ENCODE assay signal across 9 cellular contexts in genomic region chr14:25006961-25007795, GRCh38. TPM values are rescaled to one million over a fixed set of nuclear protein-coding genes. Genes with fewer than 3 reads are reported as not detected.
DNase-seq lines count a peak whose midpoint lies in the region; ATAC-seq and TF ChIP-seq lines count a peak whose summit lies in the region.
"Had no signal": no experiment of that assay in that cellular context is flagged by ENCODE, and none has a peak within 500 bp of the region (broad histone marks: within the 10 kb centered on the region; RNA-seq: fewer than 3 reads in every experiment).

No MANE protein-coding gene starts in this region.

- H3K36me3 ChIP-seq in A673 (ENCODE audit: insufficient read depth, low read length, poor library complexity, severe bottlenecking) (no peaks in the 10 kb centered on the region), SJCRH30 (no peaks in the 10 kb centered on the region)

- H3K27ac ChIP-seq in A673 (ENCODE audit: low read depth, low read length, poor library complexity, severe bottlenecking) = no peak overlapping the region
- no peak overlapping the region for H3K27ac ChIP-seq in SJCRH30

- H3K9me3 ChIP-seq in A673 (ENCODE audit: low read depth, low read length, poor library complexity, severe bottlenecking) = no peaks in the 10 kb centered on the region
- no peaks in the 10 kb centered on the region for H3K9me3 ChIP-seq in SJCRH30 (replicated peaks)

- ATAC-seq in GM19463 (IDR thresholded peaks at IDR 0.05; ENCODE audit: unreplicated experiment) = peak; percentile 64

- H3K27me3 ChIP-seq in A673 (replicated peaks; ENCODE audit: insufficient read depth, low read depth, low read length, poor library complexity) (no peaks in the 10 kb centered on the region), SJCRH30 (no peaks in the 10 kb centered on the region)

- H3K36me3 Mint-ChIP-seq in activated naive CD8-positive, alpha-beta T cell treated with anti-CD3 and anti-CD28 coated beads for 36 hours = no peaks in the 10 kb centered on the region

- no peaks in the 10 kb centered on the region for H3K27me3 Mint-ChIP-seq in activated naive CD8-positive, alpha-beta T cell treated with anti-CD3 and anti-CD28 coated beads for 36 hours

- no TSS peak for BruUV-seq in A673 (replicated peaks; lab: Mats Ljungman, UMichigan)

- intact Hi-C loops in A673 (cut with micrococcal nuclease; ENCODE audit: unreplicated experiment) = no loop called here

- in situ Hi-C loops in G401 (cut with HindIII; ENCODE audit: low sequenced_read_pairs) = no loop called here

- H3K9me3 Mint-ChIP-seq in activated naive CD8-positive, alpha-beta T cell treated with anti-CD3 and anti-CD28 coated beads for 36 hours = no peaks in the 10 kb centered on the region

- POLR2A ChIA-PET in A673 (lab: Charles Lee; ENCODE audit: low non-redundant PET) = no interaction called here

- H3K4me1 ChIP-seq in A673 (ENCODE audit: insufficient read depth, low read length, poor library complexity, severe bottlenecking) (peaks cover 16% of the 10 kb centered on the region), SJCRH30 (0 out of 2 replicates have a peak, but pooled peaks cover 2% of the 10 kb centered on the region)

- H3K4me3 ChIP-seq in A673 (ENCODE audit: low read depth, low read length, poor library complexity, severe bottlenecking) = no peak overlapping the region
- H3K4me3 ChIP-seq in SJCRH30 = no peak overlapping the region

- no peak overlapping the region for H3K4me3 Mint-ChIP-seq in activated naive CD8-positive, alpha-beta T cell treated with anti-CD3 and anti-CD28 coated beads for 36 hours

- H3K27ac Mint-ChIP-seq in activated naive CD8-positive, alpha-beta T cell treated with anti-CD3 and anti-CD28 coated beads for 36 hours = no peak overlapping the region

- no peaks in the 10 kb centered on the region for H3K4me1 Mint-ChIP-seq in activated naive CD8-positive, alpha-beta T cell treated with anti-CD3 and anti-CD28 coated beads for 36 hours

- DNase-seq in A673 (ENCODE audit: low spot score) (peak; percentile 67), SW 1271 (lab: John Stamatoyannopoulos, UW) (peak; percentile 80 to 92), hepatic stellate cell (ENCODE audit: low spot score) (peak; percentile 44), SJCRH30 (no peak), G401 (ENCODE audit: low spot score) (no peak)
- no peak for DNase-seq in central memory CD4-positive, alpha-beta T cell
- no peak for DNase-seq in activated naive CD8-positive, alpha-beta T cell treated with anti-CD3 and anti-CD28 coated beads for 36 hours
- DNase-seq: NCI-H1930 had no signal

- no peak for TF ChIP-seq CTCF in A673 (conservative IDR thresholded peaks at IDR 0.05; ENCODE audit: low read depth, low read length)

- CTCF ChIA-PET in A673 (lab: Charles Lee) = interaction anchor here (0.5 kb wide), 1 partner anchor 31 kb away, joined by 3 read pairs; no protein-coding TSS in a partner anchor

RNA-seq across cellular contexts. Expression of gene STXBP6, which starts 42.8 kb away (rescaled TPM):
- total RNA-seq in A673 (2021) = 5.3 and 6.2 TPM in 2 replicates
- 2.4 and 2.9 TPM in 2 replicates for total RNA-seq in SJCRH30 (2014; rRNA removed; shearing (Covaris generic))
- total RNA-seq in G401 (2014; rRNA removed; shearing (Covaris generic)) = 2.1 TPM in 1 of 2 replicates, not detected in the other
- not detected for total RNA-seq in activated naive CD8-positive, alpha-beta T cell treated with anti-CD3 and anti-CD28 coated beads for 36 hours

Comparison
In these comparisons a context has a peak if more than half of its experiments do, and no peak if none do; other contexts are left out.
1. DNase-seq: peak in A673 (single experiment), SW 1271 (2 of 2) and hepatic stellate cell (single experiment); none in central memory CD4-positive, alpha-beta T cell (single experiment), SJCRH30 (0 of 2), G401 (single experiment) and activated naive CD8-positive, alpha-beta T cell treated with anti-CD3 and anti-CD28 coated beads for 36 hours (single experiment).